8 cellular contexts compared by ENCODE assay signal in genomic region chr6:87944541-87944954, GRCh38.
DNase-seq lines count a peak whose midpoint lies in the region; ATAC-seq and TF ChIP-seq lines count a peak whose summit lies in the region.

No MANE protein-coding gene starts in this region.

- H3K4me3 ChIP-seq in Panc1 (ENCODE audit: low read depth in 2 of 2, low read length in 2 of 2), result no peak overlapping the region
- H3K4me3 ChIP-seq in fibroblast of the aortic adventitia (ENCODE audit: low read depth, low read length), result no peak overlapping the region

- DNase-seq in Panc1 (ENCODE audit: low read depth, low spot score), result peak; percentile 32
- peak; percentile 66 for DNase-seq in fibroblast of the aortic adventitia (ENCODE audit: low read depth)
- DNase-seq in putamen (ENCODE audit: low spot score), result peak; percentile 14
- DNase-seq in foreskin melanocyte, result no peak
- no peak for DNase-seq in T-helper 17 cell

- peaks cover 59% of the 10 kb centered on the region for H3K27me3 Mint-ChIP-seq in T-helper 17 cell

- peaks cover 3% of the 10 kb centered on the region for H3K4me1 Mint-ChIP-seq in T-helper 17 cell

- peaks cover 6% of the 10 kb centered on the region for H3K36me3 Mint-ChIP-seq in T-helper 17 cell (ENCODE audit: low read depth)

- no peaks in the 10 kb centered on the region for H3K4me1 ChIP-seq in Panc1 (ENCODE audit: control insufficient read depth, insufficient read depth, low read length)

- peaks cover 4% of the 10 kb centered on the region for H3K27me3 ChIP-seq in Panc1 (ENCODE audit: control insufficient read depth, insufficient read depth, low read length)

- no peak for TF ChIP-seq CTCF in Panc1 (IDR thresholded peaks at IDR 0.05)
- TF ChIP-seq CTCF in fibroblast of the aortic adventitia (IDR thresholded peaks at IDR 0.05; ENCODE audit: insufficient read depth, low read length), result peak; percentile 29

- no TSS peak for BruUV-seq in Panc1 (replicated peaks; lab: Mats Ljungman, UMichigan)

- no peak overlapping the region for H3K27ac Mint-ChIP-seq in T-helper 17 cell

- no peak overlapping the region for H3K27ac ChIP-seq in Panc1 (ENCODE audit: low read length)

- no peaks in the 10 kb centered on the region for H3K9me3 ChIP-seq in Panc1 (ENCODE audit: control insufficient read depth, insufficient read depth, low read depth, low read length)
- H3K9me3 ChIP-seq in T-helper 17 cell (ENCODE audit: control insufficient read depth, low read length, poor library complexity, severe bottlenecking), result no peaks in the 10 kb centered on the region

- POLR2A ChIA-PET in Panc1 (lab: Charles Lee), result no interaction called here

- no peaks in the 10 kb centered on the region for H3K36me3 ChIP-seq in Panc1 (ENCODE audit: control insufficient read depth, insufficient read depth, low read length)

- ATAC-seq in GM19035 (IDR thresholded peaks at IDR 0.05; ENCODE audit: unreplicated experiment) (peak; percentile 78), Panc1 (peak; percentile 76; the same call in 1 of the 2 replicates), T-helper 17 cell (no peak), HG02973 (IDR thresholded peaks at IDR 0.05; ENCODE audit: unreplicated experiment) (no peak), GM19463 (IDR thresholded peaks at IDR 0.05; ENCODE audit: unreplicated experiment) (no peak)

- CTCF ChIA-PET in Panc1 (lab: Charles Lee), result no interaction called here

- in situ Hi-C loops in Panc1 (cut with HindIII; ENCODE audit: low pct_unique_long_range_greater_than_20kb, low sequenced_read_pairs), result no loop called here

- intact Hi-C loops in Panc1 (cut with micrococcal nuclease; ENCODE audit: unreplicated experiment), result no loop called here

- H3K4me3 Mint-ChIP-seq in T-helper 17 cell, result no peak overlapping the region

Comparison
In these comparisons a context has a peak if more than half of its experiments do, and no peak if none do; other contexts are left out.
1. ATAC-seq: peak in GM19035 (single experiment) and Panc1 (single experiment); none in T-helper 17 cell (single experiment), HG02973 (single experiment) and GM19463 (single experiment).
2. DNase-seq: peak in Panc1 (single experiment), fibroblast of the aortic adventitia (single experiment) and putamen (single experiment); none in foreskin melanocyte (single experiment) and T-helper 17 cell (0 of 3).